Comparison of ENCODE assay signal across 8 cellular contexts in the genomic region with DNA sequence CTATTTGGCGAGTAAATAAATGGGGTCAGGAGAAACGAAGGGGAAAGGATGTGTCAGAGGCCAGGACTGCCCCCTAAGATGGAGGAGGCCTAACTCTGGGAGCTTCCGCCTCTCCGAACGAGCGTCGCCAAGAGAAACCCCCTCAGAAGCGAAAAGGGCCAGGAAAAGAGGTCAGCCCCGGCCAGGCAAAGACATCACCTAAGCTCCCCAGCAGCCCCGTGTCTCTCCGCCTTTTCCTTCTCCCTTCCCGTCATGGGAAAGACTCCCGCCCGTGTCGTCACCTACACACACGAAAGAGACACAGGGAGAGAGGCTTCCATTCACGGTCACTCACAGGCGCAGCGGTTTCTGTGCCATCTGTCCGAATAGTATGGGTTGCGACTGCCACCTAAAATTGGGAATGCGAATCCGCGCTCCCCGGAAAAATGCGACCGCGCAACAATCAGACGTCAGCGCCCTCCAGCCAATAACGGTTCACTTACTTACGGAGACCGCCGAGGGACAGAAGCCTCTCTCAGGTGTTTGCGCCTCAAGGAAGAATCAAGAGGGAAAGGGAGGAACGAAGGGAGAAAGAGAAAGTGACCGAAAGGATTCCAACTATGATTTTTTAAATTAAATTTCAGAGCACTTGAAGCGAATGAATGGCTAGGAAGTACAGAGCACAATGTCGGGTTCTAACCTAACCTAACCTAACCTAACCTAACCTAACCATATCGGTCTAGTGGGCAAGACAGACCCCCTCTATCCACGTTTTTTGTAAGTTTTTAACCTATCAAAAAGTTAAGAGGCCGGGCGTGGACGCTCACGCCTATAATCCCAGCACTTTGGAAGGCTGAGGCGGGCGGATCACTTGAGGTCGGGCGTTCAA. TPM values are rescaled to one million over a fixed set of nuclear protein-coding genes. Genes with fewer than 3 reads are reported as not detected.
DNase-seq lines count a peak whose midpoint lies in the region; ATAC-seq and TF ChIP-seq lines count a peak whose summit lies in the region.

Gene CWF19L1 (minus strand): TSS at position 402 of the 868 bp plus-strand sequence. CDS start 45 bp downstream, at position 357.

- peaks cover 15% of the 10 kb centered on the region for H3K4me1 ChIP-seq in DOHH2 (ENCODE audit: control insufficient read depth, low read length)

- peak; percentile 89 to 90 for ATAC-seq in activated naive CD4-positive, alpha-beta T cell treated with anti-CD3 and anti-CD28 coated beads, Interleukin-2, amount 50 U/mL, for 72 hours
- peak; percentile 92 for ATAC-seq in omental fat pad (ENCODE audit: low FRiP score)

- TF ChIP-seq CTCF in DOHH2 (IDR thresholded peaks at IDR 0.05; ENCODE audit: low read depth, low read length, poor library complexity, severe bottlenecking) (no peak), omental fat pad (IDR thresholded peaks at IDR 0.05) (no peak)

- H3K27ac ChIP-seq in DOHH2 (ENCODE audit: low read depth, low read length) (no peak within 1 kb of the TSS), temporal lobe (ENCODE audit: low read depth, low read length) (no peak within 1 kb of the TSS)

- H4K20me1 ChIP-seq in DOHH2 (ENCODE audit: control insufficient read depth, insufficient read depth, low read depth, low read length) = no peaks in the 10 kb centered on the region

- H3K36me3 ChIP-seq in DOHH2 (ENCODE audit: control insufficient read depth, low read length) = 0 out of 2 replicates have a peak, but pooled peaks cover 9% of the 10 kb centered on the region
- no peaks in the 10 kb centered on the region for H3K36me3 ChIP-seq in H7 (replicated peaks; ENCODE audit: control insufficient read depth, insufficient read depth, low read length)

- H3K4me3 ChIP-seq in DOHH2 (ENCODE audit: low read length) (peak within 1 kb of the TSS; percentile 80), H7 (ENCODE audit: insufficient read depth, low read depth, low read length) (peak within 1 kb of the TSS; percentile 97)

- no peaks in the 10 kb centered on the region for H3K9me2 ChIP-seq in DOHH2 (replicated peaks; ENCODE audit: control insufficient read depth, low read length)

- peak within 1 kb of the TSS; percentile 96 to 100 for H3K27ac Mint-ChIP-seq in activated naive CD4-positive, alpha-beta T cell treated with anti-CD3 and anti-CD28 coated beads, Interleukin-2, amount 50 U/mL, for 72 hours

- no peaks in the 10 kb centered on the region for H3K9me3 Mint-ChIP-seq in activated naive CD4-positive, alpha-beta T cell treated with anti-CD3 and anti-CD28 coated beads, Interleukin-2, amount 50 U/mL, for 72 hours

- H3K36me3 Mint-ChIP-seq in activated naive CD4-positive, alpha-beta T cell treated with anti-CD3 and anti-CD28 coated beads, Interleukin-2, amount 50 U/mL, for 72 hours = peaks cover 6 to 7% of the 10 kb centered on the region in 2 donors

- H3F3A ChIP-seq in DOHH2 (ENCODE audit: control insufficient read depth, insufficient read depth) = peaks cover 5% of the 10 kb centered on the region

- H3K79me2 ChIP-seq in DOHH2 (ENCODE audit: control insufficient read depth, low read length) = peaks cover 43% of the 10 kb centered on the region

- no peaks in the 10 kb centered on the region for H3K27me3 ChIP-seq in DOHH2 (ENCODE audit: control insufficient read depth, low read length)
- H3K27me3 ChIP-seq in H7 (ENCODE audit: control insufficient read depth, insufficient read depth, low read length) = no peaks in the 10 kb centered on the region

- no peaks in the 10 kb centered on the region for H3K9me3 ChIP-seq in DOHH2 (ENCODE audit: control insufficient read depth, insufficient read depth, low read length)

- peak within 1 kb of the TSS; percentile 51 for H3K4me2 ChIP-seq in DOHH2 (ENCODE audit: low read length)

- peak; percentile 87 for DNase-seq in H7
- DNase-seq in NAMALWA (ENCODE audit: low spot score) = peak; percentile 73
- peak; percentile 67 for DNase-seq in SKM-1 treated with dmso at 0.1 percent for 144 hours (lab: John Stamatoyannopoulos, UW; ENCODE audit: unreplicated experiment)
- DNase-seq in activated naive CD4-positive, alpha-beta T cell treated with anti-CD3 and anti-CD28 coated beads, Interleukin-2, amount 50 U/mL, for 72 hours (ENCODE audit: low spot score in 2 of 2) = peak; percentile 69 to 81
- DNase-seq in glomerular visceral epithelial cell (ENCODE audit: extremely low spot score) = peak; percentile 88
- peak; percentile 82 for DNase-seq in omental fat pad (ENCODE audit: low spot score)

RNA-seq across cellular contexts. Expression of gene CWF19L1, which starts in this region (rescaled TPM):
- total RNA-seq in H7 (2014; rRNA removed; shearing (Covaris generic)) = 39.9 and 41.7 TPM in 2 replicates
- total RNA-seq in activated naive CD4-positive, alpha-beta T cell treated with anti-CD3 and anti-CD28 coated beads, Interleukin-2, amount 50 U/mL, for 72 hours = 10 to 100 TPM; 41.1 to 50.6 TPM
- 10 to 100 TPM; 14.4 to 24.9 (median 16.6) TPM for total RNA-seq in omental fat pad
- 20.9 TPM for total RNA-seq in temporal lobe
